ENCODE assay signal across 8 cellular contexts in the genomic region with DNA sequence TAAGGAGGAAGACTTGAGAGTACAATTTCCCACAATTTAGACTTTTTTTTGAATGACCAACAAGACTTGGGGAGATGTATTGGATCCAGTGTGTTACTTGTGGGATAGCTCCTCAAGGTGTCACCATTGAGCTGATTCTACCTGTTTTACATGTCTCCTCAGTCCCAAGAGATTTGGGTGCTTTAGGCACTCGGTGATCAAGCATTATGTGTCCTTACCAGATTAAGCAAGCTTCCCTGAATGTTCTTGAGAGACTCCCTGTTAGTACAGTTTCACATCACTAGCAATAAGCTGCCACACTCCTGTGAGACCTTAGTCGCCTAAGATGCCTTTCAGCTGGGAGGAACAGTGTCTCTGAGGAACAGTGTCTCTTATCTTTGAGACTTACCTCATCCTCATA.
DNase-seq lines count a peak whose midpoint lies in the region; ATAC-seq and TF ChIP-seq lines count a peak whose summit lies in the region.

No MANE protein-coding gene starts in this region.

- in situ Hi-C loops in ACHN (cut with HindIII; ENCODE audit: low pct_ligation_motif_present, low pct_unique_long_range_greater_than_20kb, low sequenced_read_pairs) = no loop called here

- H3K4me3 ChIP-seq in stomach = no peak overlapping the region

- DNase-seq in ACHN = peak; percentile 29
- DNase-seq in HK-2 (ENCODE audit: unreplicated experiment) = peak; percentile 11
- DNase-seq in RPMI8226 = peak; percentile 24
- no peak for DNase-seq in left ventricle myocardium superior
- DNase-seq in stomach = no peak
- DNase-seq in midbrain (lab: John Stamatoyannopoulos, UW) = no peak

- intact Hi-C loops in left ventricle myocardium superior (cut with micrococcal nuclease) = no loop called here
- intact Hi-C loops in stomach (cut with DNase I; ENCODE audit: low total_unique reads) = no loop called here

- H3K9me3 ChIP-seq in stomach = no peaks in the 10 kb centered on the region

- H3K36me3 ChIP-seq in stomach = no peaks in the 10 kb centered on the region

- TF ChIP-seq EP300 in stomach (IDR thresholded peaks at IDR 0.05) = no peak

- TF ChIP-seq POLR2A in stomach (IDR thresholded peaks at IDR 0.05) = no peak

- H3K4me1 ChIP-seq in stomach = no peaks in the 10 kb centered on the region

- WGBS in stomach, 5 donors = 19 to 52% (median 33%) methylated on average over 2 of the region's 2 CpGs

- H3K27me3 ChIP-seq in stomach = no peaks in the 10 kb centered on the region

- ATAC-seq in GM18867 (IDR thresholded peaks at IDR 0.05; ENCODE audit: unreplicated experiment) (peak; percentile 90), left ventricle myocardium superior (peak; percentile 72), HG03135 (IDR thresholded peaks at IDR 0.05; ENCODE audit: unreplicated experiment) (no peak)

- peak in 1 of 7 experiments; percentile 15 for TF ChIP-seq CTCF in stomach (IDR thresholded peaks at IDR 0.05)

- H3K27ac ChIP-seq in stomach = no peak overlapping the region

Comparison
In these comparisons a context has a peak if more than half of its experiments do, and no peak if none do; other contexts are left out.
1. DNase-seq: peak in ACHN (single experiment), HK-2 (single experiment) and RPMI8226 (single experiment); none in left ventricle myocardium superior (single experiment), stomach (single experiment) and midbrain (single experiment).